ENCODE assay signal across 33 cellular contexts in the genomic region with DNA sequence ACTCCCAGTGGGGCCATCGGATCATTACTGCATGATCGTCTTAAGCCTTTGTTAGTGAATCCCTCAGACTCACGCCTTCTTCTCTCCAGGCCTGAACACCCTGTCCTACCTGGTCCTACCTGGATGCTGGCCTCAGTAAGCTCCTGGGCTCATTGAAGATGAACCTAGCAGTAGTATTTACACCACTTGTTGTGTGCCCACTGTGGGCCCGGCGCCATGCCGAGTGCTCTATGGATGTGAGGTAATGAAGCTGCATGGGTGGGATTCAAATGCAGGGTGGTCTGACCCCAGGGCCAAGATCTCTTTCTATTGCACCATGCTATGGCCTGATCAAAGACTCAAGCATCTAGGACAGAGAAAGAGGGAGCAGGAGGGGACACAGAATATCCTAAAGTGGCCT. TPM values are rescaled to one million over a fixed set of nuclear protein-coding genes. Genes with fewer than 3 reads are reported as not detected.
"Had no signal": no experiment of that assay in that cellular context is flagged by ENCODE, and none has a peak within 500 bp of the region (broad histone marks: within the 10 kb centered on the region; RNA-seq: fewer than 3 reads in every experiment).

No MANE protein-coding gene starts in this region.

- H3K4me1 Mint-ChIP-seq: activated T-helper 17 cell treated with anti-CD3 and anti-CD28 coated beads, Interleukin-2, amount 50 U/mL, for 72 hours had no signal

- H3K27ac ChIP-seq: body of pancreas, breast epithelium, SJCRH30, SK-N-MC had no signal

- H3K36me3 Mint-ChIP-seq: activated CD4-positive, alpha-beta memory T cell treated with anti-CD3 and anti-CD28 coated beads for 36 hours; activated naive CD4-positive, alpha-beta T cell treated with anti-CD3 and anti-CD28 coated beads, Interleukin-2, amount 50 U/mL, for 72 hours had no signal

- H3K4me3 ChIP-seq: adrenal gland, body of pancreas, breast epithelium, SJCRH30, SK-N-MC had no signal

- H3K27me3 Mint-ChIP-seq: activated T-helper 17 cell treated with anti-CD3 and anti-CD28 coated beads, Interleukin-2, amount 50 U/mL, for 72 hours had no signal

- H3K27me3 ChIP-seq: adrenal gland, body of pancreas, breast epithelium had no signal

- H3K9me3 Mint-ChIP-seq: activated CD4-positive, alpha-beta memory T cell treated with anti-CD3 and anti-CD28 coated beads for 36 hours; activated naive CD4-positive, alpha-beta T cell treated with anti-CD3 and anti-CD28 coated beads for 36 hours; activated naive CD4-positive, alpha-beta T cell treated with anti-CD3 and anti-CD28 coated beads, Interleukin-2, amount 50 U/mL, for 72 hours; activated T-cell treated with anti-CD3 and anti-CD28 coated beads, Interleukin-2, amount 50 U/mL, for 72 hours; activated T-helper 17 cell treated with anti-CD3 and anti-CD28 coated beads, Interleukin-2, amount 50 U/mL, for 72 hours; T-helper 1 cell treated with Interleukin-12 subunit alpha and Interleukin-12 subunit beta and Interleukin-4 antibody, amounts not matched to agents 30 μg/mL and 1 μg/mL, for 36 hours; T-helper 2 cell treated with Interferon-gamma antibody and Interleukin-4, amounts not matched to agents 5 μg/mL and 100 μg/mL, for 36 hours had no signal

- H3K36me3 ChIP-seq: adrenal gland, breast epithelium, SJCRH30 had no signal

- H3K4me1 ChIP-seq: breast epithelium, SJCRH30 had no signal

- H3K4me3 Mint-ChIP-seq: activated CD4-positive, alpha-beta memory T cell treated with anti-CD3 and anti-CD28 coated beads for 36 hours; activated naive CD4-positive, alpha-beta T cell treated with anti-CD3 and anti-CD28 coated beads for 36 hours; activated T-cell treated with anti-CD3 and anti-CD28 coated beads, Interleukin-2, amount 50 U/mL, for 72 hours; activated T-helper 17 cell treated with anti-CD3 and anti-CD28 coated beads, Interleukin-2, amount 50 U/mL, for 72 hours; T-helper 1 cell treated with Interleukin-12 subunit alpha and Interleukin-12 subunit beta and Interleukin-4 antibody, amounts not matched to agents 30 μg/mL and 1 μg/mL, for 36 hours; T-helper 2 cell treated with Interferon-gamma antibody and Interleukin-4, amounts not matched to agents 5 μg/mL and 100 μg/mL, for 36 hours had no signal

- H3K9me3 ChIP-seq: adrenal gland, body of pancreas, breast epithelium, SJCRH30 had no signal

- H3K27ac Mint-ChIP-seq: activated CD4-positive, alpha-beta memory T cell treated with anti-CD3 and anti-CD28 coated beads for 36 hours; activated naive CD4-positive, alpha-beta T cell treated with anti-CD3 and anti-CD28 coated beads for 36 hours; activated naive CD4-positive, alpha-beta T cell treated with anti-CD3 and anti-CD28 coated beads, Interleukin-2, amount 50 U/mL, for 72 hours; activated T-cell treated with anti-CD3 and anti-CD28 coated beads, Interleukin-2, amount 50 U/mL, for 72 hours; activated T-helper 17 cell treated with anti-CD3 and anti-CD28 coated beads, Interleukin-2, amount 50 U/mL, for 72 hours; T-helper 1 cell treated with Interleukin-12 subunit alpha and Interleukin-12 subunit beta and Interleukin-4 antibody, amounts not matched to agents 30 μg/mL and 1 μg/mL, for 36 hours; T-helper 2 cell treated with Interferon-gamma antibody and Interleukin-4, amounts not matched to agents 5 μg/mL and 100 μg/mL, for 36 hours had no signal

- DNase-seq: activated CD4-positive, alpha-beta memory T cell treated with anti-CD3 and anti-CD28 coated beads for 36 hours; activated CD4-positive, alpha-beta T cell treated with anti-CD3 and anti-CD28 coated beads for 4 hours; activated CD4-positive, alpha-beta T cell treated with anti-CD3 and anti-CD28 coated beads, Interleukin-2, amount 50 U/mL, for 1 hour; activated CD8-positive, alpha-beta memory T cell treated with anti-CD3 and anti-CD28 coated beads, Interleukin-2, amount 50 U/mL, for 4 hours; activated gamma-delta T cell treated with Interleukin-2 at 50 U/mL for 16 hours; activated naive CD4-positive, alpha-beta T cell treated with anti-CD3 and anti-CD28 coated beads for 36 hours; activated T-cell treated with anti-CD3 and anti-CD28 coated beads for 4 hours; activated T-cell treated with anti-CD3 and anti-CD28 coated beads, Interleukin-2, amount 50 U/mL, for 72 hours; body of pancreas; Karpas-422; KBM-7; NCI-H1105; NCI-H1417 treated with DMSO at 0.1 percent for 48 hours; NCI-H187 treated with DMSO at 0.1 percent for 48 hours; NCI-H2081; NCI-H2171 treated with DMSO at 0.1 percent for 48 hours; NCI-H226; NCI-H446 treated with DMSO at 0.1 percent for 48 hours; NCI-H524; NCI-H69; SHP77; SJCRH30 had no signal

RNA-seq across cellular contexts. Expression of gene FAIM2, which starts 21.1 kb away (rescaled TPM):
- total RNA-seq: MCF 10A had no signal

RNA-seq across cellular contexts. Expression of gene AQP2, which starts 25.7 kb away (rescaled TPM):
- total RNA-seq: activated CD4-positive, alpha-beta memory T cell treated with anti-CD3 and anti-CD28 coated beads for 36 hours; activated naive CD4-positive, alpha-beta T cell treated with anti-CD3 and anti-CD28 coated beads for 36 hours; activated naive CD4-positive, alpha-beta T cell treated with anti-CD3 and anti-CD28 coated beads, Interleukin-2, amount 50 U/mL, for 72 hours; activated T-cell treated with anti-CD3 and anti-CD28 coated beads, Interleukin-2, amount 50 U/mL, for 72 hours; activated T-helper 17 cell treated with anti-CD3 and anti-CD28 coated beads, Interleukin-2, amount 50 U/mL, for 72 hours; astrocyte; body of pancreas; breast epithelium; cardiac septum; MCF 10A; RPMI7951; SJCRH30 had no signal

RNA-seq across cellular contexts. Expression of gene AQP5, which starts 36.8 kb away (rescaled TPM):
- total RNA-seq: activated CD4-positive, alpha-beta memory T cell treated with anti-CD3 and anti-CD28 coated beads for 36 hours; activated naive CD4-positive, alpha-beta T cell treated with anti-CD3 and anti-CD28 coated beads for 36 hours; activated naive CD4-positive, alpha-beta T cell treated with anti-CD3 and anti-CD28 coated beads, Interleukin-2, amount 50 U/mL, for 72 hours; activated T-cell treated with anti-CD3 and anti-CD28 coated beads, Interleukin-2, amount 50 U/mL, for 72 hours; activated T-helper 17 cell treated with anti-CD3 and anti-CD28 coated beads, Interleukin-2, amount 50 U/mL, for 72 hours; astrocyte; cardiac septum; MCF 10A; RPMI7951 had no signal

RNA-seq across cellular contexts. Expression of gene AQP6, which starts 47.9 kb away (rescaled TPM):
- total RNA-seq: activated CD4-positive, alpha-beta memory T cell treated with anti-CD3 and anti-CD28 coated beads for 36 hours; activated naive CD4-positive, alpha-beta T cell treated with anti-CD3 and anti-CD28 coated beads for 36 hours; activated naive CD4-positive, alpha-beta T cell treated with anti-CD3 and anti-CD28 coated beads, Interleukin-2, amount 50 U/mL, for 72 hours; activated T-cell treated with anti-CD3 and anti-CD28 coated beads, Interleukin-2, amount 50 U/mL, for 72 hours; activated T-helper 17 cell treated with anti-CD3 and anti-CD28 coated beads, Interleukin-2, amount 50 U/mL, for 72 hours; astrocyte; body of pancreas; cardiac septum; MCF 10A; RPMI7951; SJCRH30 had no signal
